ENCODE assay signal across 8 cellular contexts in the genomic region with DNA sequence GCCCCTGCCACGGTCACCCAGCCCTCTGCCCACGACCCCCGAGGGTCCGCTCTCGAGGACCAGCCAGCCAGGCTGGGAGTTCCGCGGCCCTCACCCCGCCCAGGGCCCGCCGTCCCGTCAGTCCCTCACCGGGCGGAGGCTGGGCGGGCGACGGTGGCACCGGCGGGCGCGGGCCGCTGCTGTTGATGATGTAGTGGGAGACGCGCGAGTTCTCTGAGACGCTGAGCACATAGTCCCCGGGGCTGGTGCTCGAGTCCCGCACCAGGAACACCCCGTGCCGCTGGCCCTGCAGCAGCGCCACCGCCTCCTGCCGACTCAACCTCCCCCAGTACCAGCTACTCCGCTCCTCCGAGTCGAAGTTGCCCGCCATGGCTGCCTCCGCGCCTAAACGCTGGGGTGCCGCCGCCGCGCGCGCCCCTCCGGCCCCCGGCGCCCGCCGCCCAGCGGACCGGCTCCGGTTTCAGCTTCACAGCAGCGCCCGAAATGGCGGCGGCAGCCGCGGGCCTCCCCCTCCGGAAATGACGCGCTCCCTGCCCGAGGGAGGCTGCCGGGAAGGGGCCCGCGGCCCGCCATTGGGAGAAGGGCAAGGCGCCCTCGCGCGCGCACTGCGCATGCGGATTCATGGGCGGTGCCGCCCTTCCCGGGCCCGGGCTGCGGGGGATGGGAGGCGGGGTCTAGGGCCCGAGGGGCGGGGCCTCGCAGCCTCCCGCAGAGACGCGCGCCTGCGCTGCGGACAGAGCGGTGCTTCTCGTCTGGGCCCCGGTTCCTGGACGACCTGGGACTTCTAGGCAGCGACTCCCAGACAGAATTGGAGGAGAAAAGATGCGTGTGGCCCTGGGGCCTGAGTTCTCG. TPM values are rescaled to one million over a fixed set of nuclear protein-coding genes. Genes with fewer than 3 reads are reported as not detected.
A peak's percentile ranks its signal among the peaks of the same experiment; 100 is the strongest.
DNase-seq lines count a peak whose midpoint lies in the region; ATAC-seq and TF ChIP-seq lines count a peak whose summit lies in the region.

A gene (minus strand): TSS at position 485 of the 852 bp plus-strand sequence. CDS start 115 bp downstream, at position 370.

- peaks cover 3% of the 10 kb centered on the region for H3K27me3 Mint-ChIP-seq in brain

- H3K27me3 ChIP-seq in sigmoid colon = no peaks in the 10 kb centered on the region

- no peaks in the 10 kb centered on the region for H3K9me3 ChIP-seq in sigmoid colon

- WGBS in sigmoid colon, 2 donors = 0 to 1% methylated on average over 97 of the region's 97 CpGs

- peak; percentile 53 to 81 for TF ChIP-seq POLR2A in sigmoid colon (IDR thresholded peaks at IDR 0.05)

- intact Hi-C loops in sigmoid colon (cut with DNase I) = loop anchor here (1.0 to 2.0 kb wide), 3 partner anchors 33 to 91 kb away; a partner anchor contains a TSS

- no peaks in the 10 kb centered on the region for H3K9me3 Mint-ChIP-seq in brain

- H3K4me3 ChIP-seq in sigmoid colon = peak within 1 kb of the TSS; percentile 64 to 98 (median 81)

- H3K36me3 ChIP-seq in sigmoid colon = peaks cover 0 to 10% (median 0%) of the 10 kb centered on the region in 4 donors

- DNase-seq in NCI-H2107 treated with DMSO at 0.1 percent for 48 hours (lab: John Stamatoyannopoulos, UW; ENCODE audit: unreplicated experiment) (peak; percentile 67), UCSD-AML1 (lab: John Stamatoyannopoulos, UW; ENCODE audit: unreplicated experiment) (peak; percentile 98), iPS DF 4.7 (ENCODE audit: extremely low read depth, low spot score) (peak; percentile 64), sigmoid colon (peak; percentile 98)

- peaks cover 47% of the 10 kb centered on the region for H3K4me1 Mint-ChIP-seq in brain

- peak within 1 kb of the TSS; percentile 92 for H3K27ac ChIP-seq in 22Rv1
- H3K27ac ChIP-seq in sigmoid colon = peak within 1 kb of the TSS; percentile 96 to 100 (median 98)

- TF ChIP-seq EP300 in sigmoid colon (IDR thresholded peaks at IDR 0.05) = peak in 1 of 4 donors; percentile 38

- H3K27ac Mint-ChIP-seq in brain = peak within 1 kb of the TSS; percentile 87 to 95 (median 94)

- ATAC-seq in GM18520 (IDR thresholded peaks at IDR 0.05; ENCODE audit: unreplicated experiment) (peak; percentile 91), HG03064 (IDR thresholded peaks at IDR 0.05; ENCODE audit: low read depth, unreplicated experiment) (peak; percentile 65)

- TF ChIP-seq CTCF in 22Rv1 (IDR thresholded peaks at IDR 0.05) (no peak), brain (conservative IDR thresholded peaks at IDR 0.05) (no peak), sigmoid colon (IDR thresholded peaks at IDR 0.05) (no peak)

- H3K36me3 Mint-ChIP-seq in brain = peaks cover 28% of the 10 kb centered on the region

- peaks cover 0 to 62% (median 55%) of the 10 kb centered on the region in 4 donors for H3K4me1 ChIP-seq in sigmoid colon

- peak within 1 kb of the TSS; percentile 94 to 98 (median 96) for H3K4me3 Mint-ChIP-seq in brain

RNA-seq across cellular contexts. Expression of the gene that starts here (rescaled TPM):
- 32.2 TPM for polyA plus RNA-seq in brain (ENCODE audit: insufficient read depth, low read depth, low replicate concordance)
- 10 to 100 TPM; 61.5 to 88.7 (median 76.1) TPM for total RNA-seq in sigmoid colon
- polyA plus RNA-seq in sigmoid colon = 10 to 100 TPM; 33.6 to 68.4 (median 48.0) TPM

Comparison
In these comparisons a context has a peak if more than half of its experiments do, and no peak if none do; other contexts are left out.
1. Peak in every context shown above with its lines: DNase-seq, ATAC-seq, H3K4me3 ChIP-seq and H3K27ac ChIP-seq.